ENCODE assay signal across 18 cellular contexts in genomic region chr2:21657475-21657874, GRCh38.
"Had no signal": no experiment of that assay in that cellular context is flagged by ENCODE, and none has a peak within 500 bp of the region (broad histone marks: within the 10 kb centered on the region; RNA-seq: fewer than 3 reads in every experiment).

No MANE protein-coding gene starts in this region.

- H3K27me3 ChIP-seq: ascending aorta, esophagus muscularis mucosa, testis, transverse colon had no signal

- H3K9me3 ChIP-seq: ascending aorta, esophagus muscularis mucosa, mucosa of descending colon, testis, transverse colon had no signal

- H3K36me3 ChIP-seq: ascending aorta, esophagus muscularis mucosa, transverse colon had no signal

- DNase-seq: activated CD4-positive, alpha-beta T cell treated with anti-CD3 and anti-CD28 coated beads for 48 hours; activated CD4-positive, alpha-beta T cell treated with anti-CD3 and anti-CD28 coated beads, Interleukin-2, amount 50 U/mL, for 48 hours; activated CD8-positive, alpha-beta memory T cell treated with anti-CD3 and anti-CD28 coated beads for 24 hours; activated effector memory CD4-positive, alpha-beta T cell treated with Interleukin-2 at 50 U/mL for 16 hours; activated naive CD4-positive, alpha-beta T cell treated with Interleukin-2 at 50 U/mL for 16 hours; endodermal cell; left cardiac atrium; left ventricle myocardium superior; mucosa of descending colon; posterior cingulate gyrus; right cardiac atrium; stimulated activated CD4-positive, alpha-beta T cell treated with anti-CD3 and anti-CD28 coated beads, Interleukin-2, amount 100 ng/mL, for 48 hours; stimulated activated naive CD8-positive, alpha-beta T cell treated with anti-CD3 and anti-CD28 coated beads, Interleukin-15, Interleukin-2, amounts not matched to agents 100 U/mL and 50 U/mL, for 24 hours; testis; transverse colon had no signal

- H3K4me1 ChIP-seq: ascending aorta, testis had no signal

- H3K4me3 ChIP-seq: ascending aorta, esophagus muscularis mucosa, mucosa of descending colon, testis, transverse colon had no signal

- H3K27ac ChIP-seq: ascending aorta, esophagus muscularis mucosa, testis, transverse colon, VCaP had no signal
